ENCODE assay signal across 8 cellular contexts in genomic region chr1:21783679-21784603, GRCh38. TPM values are rescaled to one million over a fixed set of nuclear protein-coding genes. Genes with fewer than 3 reads are reported as not detected.
DNase-seq lines count a peak whose midpoint lies in the region; ATAC-seq and TF ChIP-seq lines count a peak whose summit lies in the region.

No MANE protein-coding gene starts in this region.

- peak overlapping the region; percentile 95 for H3K4me2 ChIP-seq in BLaER1

- POLR2A ChIA-PET in naive thymus-derived CD8-positive, alpha-beta T cell (lab: Charles Lee): interaction anchor here (1.0 to 4.0 kb wide), 8 partner anchors 11 to 249 kb away, joined by 3 to 38 read pairs (median 4); no protein-coding TSS in a partner anchor

- DNase-seq in GM19240 (ENCODE audit: insufficient read length, low spot score): peak; percentile 70
- DNase-seq in RWPE2 (ENCODE audit: low spot score): no peak
- DNase-seq in effector memory CD8-positive, alpha-beta T cell: no peak
- peak in 1 of 10 donors; percentile 63 for DNase-seq in naive thymus-derived CD8-positive, alpha-beta T cell
- DNase-seq in foreskin melanocyte: no peak

- peak overlapping the region; percentile 94 for H3K4me3 ChIP-seq in BLaER1
- peak overlapping the region; percentile 76 for H3K4me3 ChIP-seq in RWPE2 (ENCODE audit: severe bottlenecking)

- H3K27ac ChIP-seq in BLaER1 (peak overlapping the region; percentile 98), RWPE2 (ENCODE audit: poor library complexity, severe bottlenecking) (peak overlapping the region; percentile 93)

- H3K4me1 Mint-ChIP-seq in effector memory CD8-positive, alpha-beta T cell (ENCODE audit: low read depth in 2 of 2): peaks cover 24 to 25% of the 10 kb centered on the region in 2 donors
- H3K4me1 Mint-ChIP-seq in naive thymus-derived CD8-positive, alpha-beta T cell: peaks cover 16 to 31% (median 28%) of the 10 kb centered on the region in 4 donors

- no peaks in the 10 kb centered on the region for H3K9me3 Mint-ChIP-seq in effector memory CD8-positive, alpha-beta T cell
- H3K9me3 Mint-ChIP-seq in naive thymus-derived CD8-positive, alpha-beta T cell: no peaks in the 10 kb centered on the region

- ATAC-seq in RWPE2 (ENCODE audit: low read depth): no peak
- no peak for ATAC-seq in effector memory CD8-positive, alpha-beta T cell (replicated peaks)
- ATAC-seq in naive thymus-derived CD8-positive, alpha-beta T cell: no peak
- no peak for ATAC-seq in HG03039 (IDR thresholded peaks at IDR 0.05; ENCODE audit: unreplicated experiment)
- no peak for ATAC-seq in GM21515 (IDR thresholded peaks at IDR 0.05; ENCODE audit: unreplicated experiment)

- peaks cover 38% of the 10 kb centered on the region for H4K20me1 ChIP-seq in BLaER1

- peak overlapping the region; percentile 97 to 99 for H3K4me3 Mint-ChIP-seq in effector memory CD8-positive, alpha-beta T cell
- H3K4me3 Mint-ChIP-seq in naive thymus-derived CD8-positive, alpha-beta T cell: peak overlapping the region; percentile 94 to 99 (median 98)

- 0 out of 2 replicates have a peak, but pooled peaks cover 2% of the 10 kb centered on the region for H3K36me3 ChIP-seq in BLaER1
- peaks cover 4% of the 10 kb centered on the region for H3K36me3 ChIP-seq in RWPE2 (ENCODE audit: low read depth)

- no peak for TF ChIP-seq CTCF in RWPE2 (IDR thresholded peaks at IDR 0.05; ENCODE audit: poor library complexity, severe bottlenecking)

- H3K27me3 ChIP-seq in BLaER1: no peaks in the 10 kb centered on the region; the same call in 1 of the 2 replicates
- no peaks in the 10 kb centered on the region for H3K27me3 ChIP-seq in RWPE2 (ENCODE audit: insufficient read depth, poor library complexity, severe bottlenecking)

- H3K9me3 ChIP-seq in BLaER1: 0 out of 2 replicates have a peak, but pooled peaks cover 3% of the 10 kb centered on the region
- peaks cover 4% of the 10 kb centered on the region for H3K9me3 ChIP-seq in RWPE2 (ENCODE audit: severe bottlenecking)

- H3K36me3 Mint-ChIP-seq in effector memory CD8-positive, alpha-beta T cell (ENCODE audit: insufficient read depth): peaks cover 27% of the 10 kb centered on the region
- no peaks in the 10 kb centered on the region for H3K36me3 Mint-ChIP-seq in naive thymus-derived CD8-positive, alpha-beta T cell

- H3K9ac ChIP-seq in BLaER1: peak overlapping the region; percentile 99

- H3K27me3 Mint-ChIP-seq in effector memory CD8-positive, alpha-beta T cell: no peaks in the 10 kb centered on the region
- H3K27me3 Mint-ChIP-seq in naive thymus-derived CD8-positive, alpha-beta T cell: peaks cover 0 to 2% (median 0%) of the 10 kb centered on the region in 5 donors

- H3K4me1 ChIP-seq in BLaER1 (peaks cover 26% of the 10 kb centered on the region), RWPE2 (ENCODE audit: insufficient read depth, poor library complexity, severe bottlenecking) (peaks cover 21% of the 10 kb centered on the region)

- peak overlapping the region; percentile 99 to 100 for H3K27ac Mint-ChIP-seq in effector memory CD8-positive, alpha-beta T cell
- peak overlapping the region; percentile 99 to 100 (median 100) for H3K27ac Mint-ChIP-seq in naive thymus-derived CD8-positive, alpha-beta T cell

RNA-seq across cellular contexts. Expression of gene USP48, which starts 1.0 kb away (rescaled TPM):
- 10 to 100 TPM; 94.5 to 95.5 TPM for total RNA-seq in naive thymus-derived CD8-positive, alpha-beta T cell
- polyA plus RNA-seq in naive thymus-derived CD8-positive, alpha-beta T cell: 10 to 100 TPM; 25.8 to 30.0 (median 28.4) TPM

RNA-seq across cellular contexts. Expression of gene LDLRAD2, which starts 28.1 kb away (rescaled TPM):
- total RNA-seq in naive thymus-derived CD8-positive, alpha-beta T cell: not detected
- not detected for polyA plus RNA-seq in naive thymus-derived CD8-positive, alpha-beta T cell
